3 cellular contexts compared by ENCODE assay signal in the genomic region with DNA sequence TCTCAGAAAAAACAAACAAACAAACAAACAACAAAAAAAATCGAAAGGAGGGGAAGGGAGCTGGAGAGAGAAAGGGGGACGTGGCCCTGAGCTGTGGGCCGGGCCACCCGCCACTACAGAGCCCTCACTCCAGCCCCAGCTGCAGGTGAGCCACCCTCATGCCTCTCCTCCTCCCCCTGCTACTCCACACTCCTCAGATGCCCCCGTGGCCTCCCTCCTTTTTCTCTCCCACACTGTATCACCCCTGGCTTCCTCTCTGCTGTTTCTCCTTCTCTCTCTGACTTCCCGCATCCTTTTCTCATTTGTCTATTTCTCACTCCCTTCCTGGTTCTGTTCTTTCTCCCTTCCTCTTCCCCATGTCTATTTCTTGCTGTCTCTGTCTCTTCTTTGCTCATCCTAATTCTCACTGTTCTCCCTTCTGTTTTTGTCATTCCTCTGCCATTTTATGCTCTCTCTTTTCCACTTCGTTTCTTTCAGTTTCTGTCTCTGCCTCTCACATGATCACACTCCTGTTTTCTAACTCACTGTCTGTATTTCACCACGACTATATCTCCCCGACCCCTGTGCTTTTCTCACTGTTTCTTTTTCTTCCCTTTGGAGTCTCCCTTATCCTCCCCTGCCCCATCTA.
TF ChIP-seq lines count a peak whose summit lies in the region.

No MANE protein-coding gene starts in this region.

TF ChIP-seq in GM12891, 5 proteins besides CTCF, POLR2A, EP300 and RAD21:
- TF ChIP-seq PAX5 (IDR thresholded peaks at IDR 0.05; ENCODE audit: insufficient read depth, low read length, severe bottlenecking) (no peak), SPI1 (IDR thresholded peaks at IDR 0.05; ENCODE audit: low read depth, low read length) (peak; percentile 23; the same call in 1 of the 2 replicates)

TF ChIP-seq in HEK293, 187 proteins besides CTCF, POLR2A, EP300 and RAD21:
- TF ChIP-seq ZIC2 (tag by site-specific recombination; IDR thresholded peaks at IDR 0.05) (no peak), GLIS1 (tag by site-specific recombination; IDR thresholded peaks at IDR 0.05) (no peak), SP7 (tag by site-specific recombination; IDR thresholded peaks at IDR 0.05) (no peak), ZBTB8A (tag by site-specific recombination; IDR thresholded peaks at IDR 0.05) (no peak), ZNF623 (tag by site-specific recombination; IDR thresholded peaks at IDR 0.05) (no peak), PRDM1 (tag by site-specific recombination; IDR thresholded peaks at IDR 0.05) (0 out of 2 replicates have a peak, but pooled peaks have one; percentile 41), ZNF621 (tag by site-specific recombination; IDR thresholded peaks at IDR 0.05) (no peak), EGR2 (tag by site-specific recombination; IDR thresholded peaks at IDR 0.05; ENCODE audit: low read depth) (no peak), ZNF366 (tag by site-specific recombination; conservative IDR thresholded peaks at IDR 0.05) (peak; percentile 51), KLF7 (tag by site-specific recombination; IDR thresholded peaks at IDR 0.05; ENCODE audit: borderline replicate concordance) (no peak), ZBTB21 (tag by site-specific recombination; IDR thresholded peaks at IDR 0.05) (no peak), ZNF629 (tag by site-specific recombination; IDR thresholded peaks at IDR 0.05) (no peak), SALL2 (tag by site-specific recombination; IDR thresholded peaks at IDR 0.05; ENCODE audit: borderline replicate concordance) (no peak), ZNF394 (tag by site-specific recombination; IDR thresholded peaks at IDR 0.05; ENCODE audit: borderline replicate concordance) (peak; percentile 69; the same call in 1 of the 2 replicates)
- TF ChIP-seq, protein P1, sequence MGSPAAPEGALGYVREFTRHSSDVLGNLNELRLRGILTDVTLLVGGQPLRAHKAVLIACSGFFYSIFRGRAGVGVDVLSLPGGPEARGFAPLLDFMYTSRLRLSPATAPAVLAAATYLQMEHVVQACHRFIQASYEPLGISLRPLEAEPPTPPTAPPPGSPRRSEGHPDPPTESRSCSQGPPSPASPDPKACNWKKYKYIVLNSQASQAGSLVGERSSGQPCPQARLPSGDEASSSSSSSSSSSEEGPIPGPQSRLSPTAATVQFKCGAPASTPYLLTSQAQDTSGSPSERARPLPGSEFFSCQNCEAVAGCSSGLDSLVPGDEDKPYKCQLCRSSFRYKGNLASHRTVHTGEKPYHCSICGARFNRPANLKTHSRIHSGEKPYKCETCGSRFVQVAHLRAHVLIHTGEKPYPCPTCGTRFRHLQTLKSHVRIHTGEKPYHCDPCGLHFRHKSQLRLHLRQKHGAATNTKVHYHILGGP (tag by site-specific recombination; IDR thresholded peaks at IDR 0.05) = peak; percentile 21; the same call in 1 of the 2 replicates
- TF ChIP-seq, protein P2, sequence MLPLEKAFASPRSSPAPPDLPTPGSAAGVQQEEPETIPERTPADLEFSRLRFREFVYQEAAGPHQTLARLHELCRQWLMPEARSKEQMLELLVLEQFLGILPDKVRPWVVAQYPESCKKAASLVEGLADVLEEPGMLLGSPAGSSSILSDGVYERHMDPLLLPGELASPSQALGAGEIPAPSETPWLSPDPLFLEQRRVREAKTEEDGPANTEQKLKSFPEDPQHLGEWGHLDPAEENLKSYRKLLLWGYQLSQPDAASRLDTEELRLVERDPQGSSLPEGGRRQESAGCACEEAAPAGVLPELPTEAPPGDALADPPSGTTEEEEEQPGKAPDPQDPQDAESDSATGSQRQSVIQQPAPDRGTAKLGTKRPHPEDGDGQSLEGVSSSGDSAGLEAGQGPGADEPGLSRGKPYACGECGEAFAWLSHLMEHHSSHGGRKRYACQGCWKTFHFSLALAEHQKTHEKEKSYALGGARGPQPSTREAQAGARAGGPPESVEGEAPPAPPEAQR (tag by site-specific recombination; IDR thresholded peaks at IDR 0.05) = no peak
- TF ChIP-seq, protein P3, sequence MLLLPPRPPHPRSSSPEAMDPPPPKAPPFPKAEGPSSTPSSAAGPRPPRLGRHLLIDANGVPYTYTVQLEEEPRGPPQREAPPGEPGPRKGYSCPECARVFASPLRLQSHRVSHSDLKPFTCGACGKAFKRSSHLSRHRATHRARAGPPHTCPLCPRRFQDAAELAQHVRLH (tag by site-specific recombination; IDR thresholded peaks at IDR 0.05) = no peak

TF ChIP-seq in K562, 482 proteins besides CTCF, POLR2A, EP300 and RAD21:
- TF ChIP-seq, protein P4, sequence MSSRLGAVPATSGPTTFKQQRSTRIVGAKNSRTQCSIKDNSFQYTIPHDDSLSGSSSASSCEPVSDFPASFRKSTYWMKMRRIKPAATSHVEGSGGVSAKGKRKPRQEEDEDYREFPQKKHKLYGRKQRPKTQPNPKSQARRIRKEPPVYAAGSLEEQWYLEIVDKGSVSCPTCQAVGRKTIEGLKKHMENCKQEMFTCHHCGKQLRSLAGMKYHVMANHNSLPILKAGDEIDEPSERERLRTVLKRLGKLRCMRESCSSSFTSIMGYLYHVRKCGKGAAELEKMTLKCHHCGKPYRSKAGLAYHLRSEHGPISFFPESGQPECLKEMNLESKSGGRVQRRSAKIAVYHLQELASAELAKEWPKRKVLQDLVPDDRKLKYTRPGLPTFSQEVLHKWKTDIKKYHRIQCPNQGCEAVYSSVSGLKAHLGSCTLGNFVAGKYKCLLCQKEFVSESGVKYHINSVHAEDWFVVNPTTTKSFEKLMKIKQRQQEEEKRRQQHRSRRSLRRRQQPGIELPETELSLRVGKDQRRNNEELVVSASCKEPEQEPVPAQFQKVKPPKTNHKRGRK (tag; IDR thresholded peaks at IDR 0.05) = peak; percentile 73
- TF ChIP-seq, protein P5, sequence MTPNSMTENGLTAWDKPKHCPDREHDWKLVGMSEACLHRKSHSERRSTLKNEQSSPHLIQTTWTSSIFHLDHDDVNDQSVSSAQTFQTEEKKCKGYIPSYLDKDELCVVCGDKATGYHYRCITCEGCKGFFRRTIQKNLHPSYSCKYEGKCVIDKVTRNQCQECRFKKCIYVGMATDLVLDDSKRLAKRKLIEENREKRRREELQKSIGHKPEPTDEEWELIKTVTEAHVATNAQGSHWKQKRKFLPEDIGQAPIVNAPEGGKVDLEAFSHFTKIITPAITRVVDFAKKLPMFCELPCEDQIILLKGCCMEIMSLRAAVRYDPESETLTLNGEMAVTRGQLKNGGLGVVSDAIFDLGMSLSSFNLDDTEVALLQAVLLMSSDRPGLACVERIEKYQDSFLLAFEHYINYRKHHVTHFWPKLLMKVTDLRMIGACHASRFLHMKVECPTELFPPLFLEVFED (CRISPR knock-in tag; conservative IDR thresholded peaks at IDR 0.05) = 0 out of 2 replicates have a peak, but pooled peaks have one; percentile 38
- TF ChIP-seq ELF4 (CRISPR knock-in tag; IDR thresholded peaks at IDR 0.05) = peak; percentile 27; the same call in 1 of the 2 replicates
- no peak for TF ChIP-seq CEBPG (CRISPR knock-in tag; IDR thresholded peaks at IDR 0.05)
- TF ChIP-seq CEBPG (tag; conservative IDR thresholded peaks at IDR 0.05 in 1 of 2, IDR thresholded peaks at IDR 0.05 in 1 of 2) = no peak
